19 cellular contexts compared by ENCODE assay signal in the genomic region with DNA sequence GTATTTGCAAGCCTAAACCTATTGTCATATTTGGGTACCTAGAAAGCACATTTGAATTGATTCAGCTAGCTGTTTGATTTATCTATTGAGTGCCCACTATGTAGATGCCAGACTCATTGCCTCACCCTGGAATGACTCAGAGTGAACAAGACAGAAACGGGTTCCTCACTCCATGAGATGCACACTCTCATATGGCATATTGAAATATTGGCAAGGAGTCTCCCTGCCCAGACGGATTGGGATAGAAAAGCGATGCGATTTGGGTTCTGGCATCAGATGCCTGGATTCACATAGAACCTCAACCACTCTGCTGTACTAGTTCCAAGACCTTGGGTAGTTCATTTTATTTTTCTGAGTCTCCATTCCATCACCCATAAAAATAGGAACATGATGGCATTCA. TPM values are rescaled to one million over a fixed set of nuclear protein-coding genes. Genes with fewer than 3 reads are reported as not detected.
DNase-seq lines count a peak whose midpoint lies in the region; ATAC-seq and TF ChIP-seq lines count a peak whose summit lies in the region.
"Had no signal": no experiment of that assay in that cellular context is flagged by ENCODE, and none has a peak within 500 bp of the region (broad histone marks: within the 10 kb centered on the region; RNA-seq: fewer than 3 reads in every experiment).

No MANE protein-coding gene starts in this region.

- no peak overlapping the region for H3K4me3 Mint-ChIP-seq in MCF 10A (ENCODE audit: unreplicated experiment)

- no peaks in the 10 kb centered on the region for H3K27me3 ChIP-seq in mammary epithelial cell (ENCODE audit: insufficient read depth, low read length)
- no peaks in the 10 kb centered on the region for H3K27me3 ChIP-seq in right cardiac atrium (ENCODE audit: control insufficient read depth, insufficient read depth)

- intact Hi-C loops in MCF 10A (cut with micrococcal nuclease) (no loop called here), mammary epithelial cell (cut with micrococcal nuclease) (no loop called here), right cardiac atrium (cut with DNase I) (no loop called here)

- BruUV-seq in MCF 10A (replicated peaks; lab: Mats Ljungman, UMichigan), result no TSS peak
- BruUV-seq in mammary epithelial cell (replicated peaks; lab: Mats Ljungman, UMichigan), result no TSS peak

- H3K27ac ChIP-seq in mammary epithelial cell (ENCODE audit: insufficient read depth, low read depth, low read length) (no peak overlapping the region), right cardiac atrium (ENCODE audit: low read length) (no peak overlapping the region)
- H3K27ac ChIP-seq: 22Rv1, RWPE1 had no signal

- DNase-seq in MCF 10A (ENCODE audit: unreplicated experiment) (peak; percentile 68), mammary epithelial cell (no peak), cerebellar cortex (ENCODE audit: low spot score) (peak; percentile 75), kidney tubule cell (ENCODE audit: low spot score) (peak; percentile 46), right cardiac atrium (no peak), NCI-H2196 treated with DMSO at 0.1 percent for 48 hours (lab: John Stamatoyannopoulos, UW; ENCODE audit: unreplicated experiment) (no peak)
- no peak for DNase-seq in effector CD8-positive, alpha-beta T cell (lab: John Stamatoyannopoulos, UW)
- DNase-seq: AML-193, DND-41, GOT3, MV-4-11, NCI-H1694 treated with DMSO at 0.1 percent for 48 hours, NCI-H2107, NCI-H2227 treated with DMSO at 0.1 percent for 48 hours, NCI-H524 treated with DMSO at 0.1 percent for 48 hours had no signal

- H3K9me3 Mint-ChIP-seq in MCF 10A (ENCODE audit: unreplicated experiment), result no peaks in the 10 kb centered on the region

- no peaks in the 10 kb centered on the region for H3K36me3 ChIP-seq in mammary epithelial cell (ENCODE audit: insufficient read depth, low read length)

- no peaks in the 10 kb centered on the region for H3K79me2 ChIP-seq in mammary epithelial cell (ENCODE audit: insufficient read depth, low read length)

- no peak overlapping the region for H3K4me2 ChIP-seq in mammary epithelial cell (ENCODE audit: insufficient read depth, low read depth, low read length)

- peaks cover 18% of the 10 kb centered on the region for H3K4me1 Mint-ChIP-seq in MCF 10A (ENCODE audit: insufficient read depth, unreplicated experiment)

- POLR2A ChIA-PET in MCF 10A (lab: Yijun Ruan, JAX), result no interaction called here

- no peaks in the 10 kb centered on the region for H3K36me3 Mint-ChIP-seq in MCF 10A (ENCODE audit: insufficient read depth, unreplicated experiment)

- in situ Hi-C loops in mammary epithelial cell (cut with MboI; ENCODE audit: low sequenced_read_pairs in 2 of 2), result no loop called here

- H3K27me3 Mint-ChIP-seq in MCF 10A (ENCODE audit: insufficient read depth, unreplicated experiment), result no peaks in the 10 kb centered on the region

- H3K9me3 ChIP-seq in mammary epithelial cell (replicated peaks; ENCODE audit: insufficient read depth, low read length) (no peaks in the 10 kb centered on the region), right cardiac atrium (ENCODE audit: control insufficient read depth, low read length) (no peaks in the 10 kb centered on the region)

- TF ChIP-seq CTCF in MCF 10A (IDR thresholded peaks at IDR 0.05; ENCODE audit: unreplicated experiment) (no peak), mammary epithelial cell (conservative IDR thresholded peaks at IDR 0.05 in 1 of 2, IDR thresholded peaks at IDR 0.05 in 1 of 2; ENCODE audit: extremely low read depth in 1 of 2, insufficient read depth in 1 of 2, low read depth in 1 of 2, low read length in 2 of 2) (no peak)

- WGBS in mammary epithelial cell (ENCODE audit: low coverage, missing lambda C conversion rate), result 53% methylated on average over 4 of the region's 4 CpGs
- WGBS in right cardiac atrium, result 90% methylated on average over 4 of the region's 4 CpGs

- H3K4me3 ChIP-seq in mammary epithelial cell (replicated peaks in 1 of 3; ENCODE audit: insufficient read depth in 1 of 3, low read depth in 2 of 3, low read length in 3 of 3), result no peak overlapping the region
- no peak overlapping the region for H3K4me3 ChIP-seq in right cardiac atrium (ENCODE audit: low read length)
- H3K4me3 ChIP-seq: K562 had no signal

- peak overlapping the region; percentile 31 for H3K27ac Mint-ChIP-seq in MCF 10A (ENCODE audit: low read depth, unreplicated experiment)

- H4K20me1 ChIP-seq in mammary epithelial cell (ENCODE audit: insufficient read depth, low read length), result no peaks in the 10 kb centered on the region

- no peak for ATAC-seq in GM21447 (IDR thresholded peaks at IDR 0.05; ENCODE audit: unreplicated experiment)
- no peak for ATAC-seq in right cardiac atrium
- ATAC-seq: K562 had no signal

- H2AFZ ChIP-seq in mammary epithelial cell (ENCODE audit: low read depth, low read length), result no peak overlapping the region

- no peak overlapping the region for H3K9ac ChIP-seq in mammary epithelial cell (ENCODE audit: insufficient read depth, low read length)

- H3K4me1 ChIP-seq in mammary epithelial cell (ENCODE audit: insufficient read depth, low read length), result no peaks in the 10 kb centered on the region
- no peaks in the 10 kb centered on the region for H3K4me1 ChIP-seq in right cardiac atrium (ENCODE audit: control insufficient read depth, insufficient read depth, low read length)

- CTCF ChIA-PET in MCF 10A (lab: Yijun Ruan, JAX), result interaction anchor here (1.0 kb wide), 1 partner anchor 177 kb away, joined by 4 read pairs; no protein-coding TSS in a partner anchor
- CTCF ChIA-PET in mammary epithelial cell (lab: Charles Lee; ENCODE audit: low non-redundant PET), result no interaction called here

- dilution Hi-C loops in mammary epithelial cell (cut with HindIII; ENCODE audit: low sequenced_read_pairs), result no loop called here

RNA-seq across cellular contexts. Expression of gene LRRN1, which starts 22.5 kb away (rescaled TPM):
- 1.2 TPM in 2 replicates for total RNA-seq in MCF 10A (2022)
- 10 to 100 TPM in 1 of 2 donors, not detected in 1; 37.0 TPM for total RNA-seq in mammary epithelial cell
- polyA plus RNA-seq in mammary epithelial cell, result 0.08 TPM
- polyA minus RNA-seq in mammary epithelial cell, result not detected
- total RNA-seq in right cardiac atrium, result under 1 TPM in 3 of 4 donors, not detected in 1; 0.14 to 0.15 (median 0.14) TPM
- 0.05 TPM for polyA plus RNA-seq in right cardiac atrium
- polyA plus RNA-seq: K562 had no signal

Comparison
In these comparisons a context has a peak if more than half of its experiments do, and no peak if none do; other contexts are left out.
1. DNase-seq: peak in MCF 10A (single experiment), cerebellar cortex (single experiment) and kidney tubule cell (single experiment); none in mammary epithelial cell (single experiment), effector CD8-positive, alpha-beta T cell (single experiment), right cardiac atrium (0 of 3) and NCI-H2196 treated with DMSO at 0.1 percent for 48 hours (single experiment).